1 cellular context compared by ENCODE assay signal in the genomic region with DNA sequence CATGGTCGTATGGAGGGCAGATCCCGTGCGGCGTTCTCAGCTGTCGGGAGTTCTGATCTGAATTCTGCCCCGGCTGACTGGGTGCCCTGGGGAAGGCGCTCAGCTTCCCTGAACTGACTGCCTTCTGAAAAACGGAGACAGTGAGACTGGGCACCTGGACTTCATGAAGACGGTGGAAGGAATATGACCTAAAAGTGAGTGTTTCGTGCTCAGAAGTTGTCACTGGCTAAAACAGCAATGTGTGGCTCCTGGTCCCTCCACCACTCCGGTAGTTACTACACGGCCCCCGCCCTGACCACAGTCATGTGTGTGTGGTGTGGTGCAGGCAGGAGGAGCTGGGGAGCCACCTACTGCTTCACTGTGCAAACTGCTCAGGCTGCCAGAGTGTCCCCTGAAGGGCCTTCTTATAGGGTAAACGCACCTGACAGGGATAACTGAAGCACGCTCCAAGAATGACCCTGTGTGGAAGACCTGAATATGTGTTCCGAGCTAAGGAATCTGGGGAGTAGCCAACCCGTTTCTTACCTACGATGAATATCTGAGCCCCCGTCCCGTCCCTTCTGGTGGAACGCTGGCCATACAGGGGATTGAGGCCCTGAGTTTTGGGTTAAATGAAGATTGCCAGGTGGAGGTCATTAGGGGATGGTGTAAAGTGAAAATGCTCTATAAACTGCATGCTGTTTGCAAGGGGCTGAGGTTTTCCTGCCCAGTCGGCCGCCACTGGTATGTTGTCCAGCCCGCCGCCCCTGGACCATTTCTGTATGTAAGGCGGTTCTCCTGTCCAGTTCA.
TF ChIP-seq lines count a peak whose summit lies in the region.

No MANE protein-coding gene starts in this region.

TF ChIP-seq in HepG2, 621 proteins besides CTCF, POLR2A, EP300 and RAD21 (continued from another document):
- TF ChIP-seq KLF9 (CRISPR knock-in tag; IDR thresholded peaks at IDR 0.05; ENCODE audit: low read depth), result no peak
- TF ChIP-seq MXI1 (IDR thresholded peaks at IDR 0.05; ENCODE audit: borderline replicate concordance, low read depth, low read length), result 0 out of 3 replicates have a peak, but pooled peaks have one; percentile 49
- 0 out of 2 replicates have a peak, but pooled peaks have one; percentile 11 for TF ChIP-seq MIER2 (CRISPR knock-in tag; IDR thresholded peaks at IDR 0.05)
- 0 out of 2 replicates have a peak, but pooled peaks have one; percentile 36 for TF ChIP-seq ZNF792 (CRISPR knock-in tag; IDR thresholded peaks at IDR 0.05)
- TF ChIP-seq ZBTB42 (CRISPR knock-in tag; IDR thresholded peaks at IDR 0.05), result no peak
- TF ChIP-seq CBFB (CRISPR knock-in tag; IDR thresholded peaks at IDR 0.05), result 0 out of 2 replicates have a peak, but pooled peaks have one; percentile 42
- TF ChIP-seq IKZF1 (IDR thresholded peaks at IDR 0.05), result no peak
- TF ChIP-seq NONO (IDR thresholded peaks at IDR 0.05), result no peak
- peak; percentile 29; the same call in 1 of the 2 replicates for TF ChIP-seq NONO (CRISPR knock-in tag; conservative IDR thresholded peaks at IDR 0.05)
- no peak for TF ChIP-seq GLI4 (CRISPR knock-in tag; IDR thresholded peaks at IDR 0.05; ENCODE audit: borderline replicate concordance)
- no peak for TF ChIP-seq SMAD3 (CRISPR knock-in tag; IDR thresholded peaks at IDR 0.05)
- TF ChIP-seq MED8 (CRISPR knock-in tag; IDR thresholded peaks at IDR 0.05; ENCODE audit: insufficient replicate concordance), result no peak
- TF ChIP-seq, protein P1, sequence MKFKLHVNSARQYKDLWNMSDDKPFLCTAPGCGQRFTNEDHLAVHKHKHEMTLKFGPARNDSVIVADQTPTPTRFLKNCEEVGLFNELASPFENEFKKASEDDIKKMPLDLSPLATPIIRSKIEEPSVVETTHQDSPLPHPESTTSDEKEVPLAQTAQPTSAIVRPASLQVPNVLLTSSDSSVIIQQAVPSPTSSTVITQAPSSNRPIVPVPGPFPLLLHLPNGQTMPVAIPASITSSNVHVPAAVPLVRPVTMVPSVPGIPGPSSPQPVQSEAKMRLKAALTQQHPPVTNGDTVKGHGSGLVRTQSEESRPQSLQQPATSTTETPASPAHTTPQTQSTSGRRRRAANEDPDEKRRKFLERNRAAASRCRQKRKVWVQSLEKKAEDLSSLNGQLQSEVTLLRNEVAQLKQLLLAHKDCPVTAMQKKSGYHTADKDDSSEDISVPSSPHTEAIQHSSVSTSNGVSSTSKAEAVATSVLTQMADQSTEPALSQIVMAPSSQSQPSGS (CRISPR knock-in tag; IDR thresholded peaks at IDR 0.05), result 0 out of 2 replicates have a peak, but pooled peaks have one; percentile 18
- peak; percentile 63 for TF ChIP-seq SALL1 (CRISPR knock-in tag; IDR thresholded peaks at IDR 0.05)
- peak; percentile 57; the same call in 1 of the 2 replicates for TF ChIP-seq DPF2 (CRISPR knock-in tag; IDR thresholded peaks at IDR 0.05; ENCODE audit: borderline replicate concordance, low read depth)
- TF ChIP-seq, protein P2, sequence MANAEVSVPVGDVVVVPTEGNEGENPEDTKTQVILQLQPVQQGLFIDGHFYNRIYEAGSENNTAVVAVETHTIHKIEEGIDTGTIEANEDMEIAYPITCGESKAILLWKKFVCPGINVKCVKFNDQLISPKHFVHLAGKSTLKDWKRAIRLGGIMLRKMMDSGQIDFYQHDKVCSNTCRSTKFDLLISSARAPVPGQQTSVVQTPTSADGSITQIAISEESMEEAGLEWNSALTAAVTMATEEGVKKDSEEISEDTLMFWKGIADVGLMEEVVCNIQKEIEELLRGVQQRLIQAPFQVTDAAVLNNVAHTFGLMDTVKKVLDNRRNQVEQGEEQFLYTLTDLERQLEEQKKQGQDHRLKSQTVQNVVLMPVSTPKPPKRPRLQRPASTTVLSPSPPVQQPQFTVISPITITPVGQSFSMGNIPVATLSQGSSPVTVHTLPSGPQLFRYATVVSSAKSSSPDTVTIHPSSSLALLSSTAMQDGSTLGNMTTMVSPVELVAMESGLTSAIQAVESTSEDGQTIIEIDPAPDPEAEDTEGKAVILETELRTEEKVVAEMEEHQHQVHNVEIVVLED (CRISPR knock-in tag; IDR thresholded peaks at IDR 0.05; ENCODE audit: borderline replicate concordance), result no peak
- TF ChIP-seq MTF2 (CRISPR knock-in tag; IDR thresholded peaks at IDR 0.05; ENCODE audit: borderline replicate concordance), result peak; percentile 28; the same call in 1 of the 2 replicates
- TF ChIP-seq MAFG (CRISPR knock-in tag; IDR thresholded peaks at IDR 0.05), result no peak
- 0 out of 2 replicates have a peak, but pooled peaks have one; percentile 35 for TF ChIP-seq KLF6 (CRISPR knock-in tag; IDR thresholded peaks at IDR 0.05)
- TF ChIP-seq ZNF607 (CRISPR knock-in tag; IDR thresholded peaks at IDR 0.05; ENCODE audit: borderline replicate concordance), result 0 out of 2 replicates have a peak, but pooled peaks have one; percentile 37
- peak; percentile 40; the same call in 1 of the 2 replicates for TF ChIP-seq ZNF331 (CRISPR knock-in tag; IDR thresholded peaks at IDR 0.05)
- TF ChIP-seq ZNF841 (CRISPR knock-in tag; IDR thresholded peaks at IDR 0.05; ENCODE audit: borderline replicate concordance), result no peak
